Comparison of ENCODE assay signal across 21 cellular contexts in the genomic region with DNA sequence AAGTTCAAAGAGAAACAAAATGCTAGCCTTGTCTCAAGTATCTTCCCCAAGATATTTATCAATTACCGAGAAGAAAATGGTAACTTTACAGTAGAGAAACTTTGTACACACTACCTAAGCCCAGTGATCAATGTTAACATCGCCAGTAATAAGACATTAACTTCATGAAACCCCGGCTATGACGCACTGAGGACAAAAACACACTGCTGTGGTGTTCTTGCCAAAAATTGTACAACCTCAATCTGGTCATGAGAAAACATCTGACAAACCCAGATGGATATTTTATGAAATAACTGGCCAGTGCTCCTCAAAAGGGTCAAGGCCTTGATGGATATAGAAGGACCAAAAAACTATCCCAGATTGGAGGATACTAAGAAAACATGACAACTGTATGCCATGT.
DNase-seq lines count a peak whose midpoint lies in the region; ATAC-seq and TF ChIP-seq lines count a peak whose summit lies in the region.
"Had no signal": no experiment of that assay in that cellular context is flagged by ENCODE, and none has a peak within 500 bp of the region (broad histone marks: within the 10 kb centered on the region; RNA-seq: fewer than 3 reads in every experiment).

No MANE protein-coding gene starts in this region.

- H3K4me3 ChIP-seq in left ventricle myocardium inferior, result no peak overlapping the region
- H3K4me3 ChIP-seq in body of pancreas, result no peak overlapping the region
- H3K4me3 ChIP-seq: A549; BLaER1 treated with 17β-estradiol and CSF1 and Interleukin-3, amounts not matched to agents 10 nM and 100 nM; GM12878 had no signal

- no peak for TF ChIP-seq CTCF in left ventricle myocardium inferior (IDR thresholded peaks at IDR 0.05; ENCODE audit: borderline replicate concordance)
- no peak for TF ChIP-seq CTCF in body of pancreas (IDR thresholded peaks at IDR 0.05)

- ATAC-seq in left ventricle myocardium superior, result peak; percentile 13
- ATAC-seq in body of pancreas, result peak; percentile 47
- ATAC-seq in stimulated activated naive CD8-positive, alpha-beta T cell treated with anti-CD3 and anti-CD28 coated beads, Interleukin-15, Interleukin-2, amounts not matched to agents 100 U/mL and 50 U/mL, for 24 hours, result no peak
- ATAC-seq: A549; CD8-positive, alpha-beta T cell; GM12878 had no signal

- H3K9me3 ChIP-seq in left ventricle myocardium inferior (replicated peaks) (no peaks in the 10 kb centered on the region), body of pancreas (no peaks in the 10 kb centered on the region)
- H3K9me3 ChIP-seq: A549, Caco-2 had no signal

- H3K27ac ChIP-seq in left ventricle myocardium inferior (replicated peaks) (no peak overlapping the region), body of pancreas (no peak overlapping the region)
- H3K27ac ChIP-seq: 22Rv1; A549; BLaER1 treated with 17β-estradiol and CSF1 and Interleukin-3, amounts not matched to agents 10 nM and 100 nM; C4-2B had no signal

- H3K36me3 ChIP-seq in left ventricle myocardium inferior, result no peaks in the 10 kb centered on the region
- H3K36me3 ChIP-seq in body of pancreas (replicated peaks in 1 of 2; ENCODE audit: insufficient read depth in 1 of 2, low read depth in 2 of 2), result no peaks in the 10 kb centered on the region
- H3K36me3 ChIP-seq: BLaER1 treated with 17β-estradiol and CSF1 and Interleukin-3, amounts not matched to agents 10 nM and 100 nM had no signal

- intact Hi-C loops in left ventricle myocardium superior (cut with micrococcal nuclease), result no loop called here
- intact Hi-C loops in left ventricle myocardium inferior (cut with micrococcal nuclease), result no loop called here
- intact Hi-C loops in body of pancreas (cut with DNase I), result no loop called here

- 59 to 61% methylated on average over 4 of the region's 4 CpGs for WGBS in body of pancreas, 2 donors

- no peak for DNase-seq in left ventricle myocardium superior
- DNase-seq in left ventricle myocardium inferior, result no peak
- peak in 2 of 4 donors; percentile 34 to 54 for DNase-seq in body of pancreas
- DNase-seq in stimulated activated naive CD8-positive, alpha-beta T cell treated with anti-CD3 and anti-CD28 coated beads, Interleukin-15, Interleukin-2, amounts not matched to agents 100 U/mL and 50 U/mL, for 24 hours, result no peak
- DNase-seq in DMS 273 treated with DMSO at 0.1 percent for 48 hours (lab: John Stamatoyannopoulos, UW), result no peak
- DNase-seq: AML-193; Caco-2; Calu3; CD4-positive, alpha-beta T cell; CD8-positive, alpha-beta T cell; DMS153; DMS53; DMS79; DND-41; EL; GDM1 had no signal

- no peaks in the 10 kb centered on the region for H3K27me3 ChIP-seq in left ventricle myocardium inferior (ENCODE audit: low read depth)
- no peaks in the 10 kb centered on the region for H3K27me3 ChIP-seq in body of pancreas
- H3K27me3 ChIP-seq: BLaER1 treated with 17β-estradiol and CSF1 and Interleukin-3, amounts not matched to agents 10 nM and 100 nM had no signal

- H3K4me1 ChIP-seq in left ventricle myocardium inferior (no peaks in the 10 kb centered on the region), body of pancreas (no peaks in the 10 kb centered on the region)
- H3K4me1 ChIP-seq: A549, Caco-2 had no signal

- TF ChIP-seq POLR2A in body of pancreas (IDR thresholded peaks at IDR 0.05), result no peak
